8 cellular contexts compared by ENCODE assay signal in genomic region chr1:165826565-165826964, GRCh38. TPM values are rescaled to one million over a fixed set of nuclear protein-coding genes. Genes with fewer than 3 reads are reported as not detected.
DNase-seq lines count a peak whose midpoint lies in the region; ATAC-seq, FAIRE-seq and TF ChIP-seq lines count a peak whose summit lies in the region.

No MANE protein-coding gene starts in this region.

- H3K27ac ChIP-seq in A673 (ENCODE audit: low read depth, low read length, poor library complexity, severe bottlenecking) (no peak overlapping the region), astrocyte (ENCODE audit: low read depth, low read length) (no peak overlapping the region), muscle layer of duodenum (ENCODE audit: low read length) (no peak overlapping the region)

- CTCF ChIA-PET in A673 (lab: Charles Lee): no interaction called here

- POLR2A ChIA-PET in A673 (lab: Charles Lee; ENCODE audit: low non-redundant PET): interaction anchor here (0.6 kb wide), 1 partner anchor 16 kb away, joined by 7 read pairs; no protein-coding TSS in a partner anchor

- H3K9me3 ChIP-seq in A673 (ENCODE audit: low read depth, low read length, poor library complexity, severe bottlenecking) (no peaks in the 10 kb centered on the region), astrocyte (ENCODE audit: insufficient read depth, low read depth, low read length) (no peaks in the 10 kb centered on the region), muscle layer of duodenum (ENCODE audit: control insufficient read depth in 1 of 2, low read length in 2 of 2) (no peaks in the 10 kb centered on the region)

- TF ChIP-seq CTCF in A673 (conservative IDR thresholded peaks at IDR 0.05; ENCODE audit: low read depth, low read length) (no peak), HFFc6 (IDR thresholded peaks at IDR 0.05) (no peak), astrocyte (IDR thresholded peaks at IDR 0.05; ENCODE audit: insufficient read depth, low read depth, low read length) (no peak)

- H2AFZ ChIP-seq in astrocyte (ENCODE audit: low read depth, low read length): peak overlapping the region; percentile 63

- no peak for ATAC-seq in HG02981 (IDR thresholded peaks at IDR 0.05; ENCODE audit: unreplicated experiment)

- peaks cover 20% of the 10 kb centered on the region for H4K20me1 ChIP-seq in astrocyte (ENCODE audit: insufficient read depth, low read length)

- intact Hi-C loops in A673 (cut with micrococcal nuclease; ENCODE audit: unreplicated experiment): loop anchor here (5.0 to 10.0 kb wide), 4 partner anchors 59 to 1888 kb away; partner anchors contain the start of genes ALDH9A1 and TMCO1

- H3K9ac ChIP-seq in astrocyte (ENCODE audit: low read length): peak overlapping the region; percentile 90

- H3K27ac Mint-ChIP-seq in HFFc6: peak overlapping the region; percentile 82
- H3K27ac Mint-ChIP-seq in astrocyte (ENCODE audit: unreplicated experiment): no peak overlapping the region

- peak overlapping the region; percentile 87 for H3K4me3 Mint-ChIP-seq in HFFc6
- H3K4me3 Mint-ChIP-seq in astrocyte (ENCODE audit: unreplicated experiment): peak overlapping the region; percentile 88

- H3K36me3 ChIP-seq in A673 (ENCODE audit: insufficient read depth, low read length, poor library complexity, severe bottlenecking) (no peaks in the 10 kb centered on the region), astrocyte (ENCODE audit: insufficient read depth, low read length) (no peaks in the 10 kb centered on the region), muscle layer of duodenum (ENCODE audit: control insufficient read depth in 1 of 2, insufficient read depth in 2 of 2, low read length in 2 of 2) (no peaks in the 10 kb centered on the region)

- H3K9me3 Mint-ChIP-seq in HFFc6: no peaks in the 10 kb centered on the region
- H3K9me3 Mint-ChIP-seq in astrocyte (ENCODE audit: unreplicated experiment): no peaks in the 10 kb centered on the region

- H3K27me3 ChIP-seq in A673 (replicated peaks; ENCODE audit: insufficient read depth, low read depth, low read length, poor library complexity) (no peaks in the 10 kb centered on the region), astrocyte (ENCODE audit: insufficient read depth, low read length) (no peaks in the 10 kb centered on the region), muscle layer of duodenum (ENCODE audit: low read depth, low read length) (no peaks in the 10 kb centered on the region)

- peak overlapping the region; percentile 91 for H3K4me2 ChIP-seq in astrocyte (ENCODE audit: low read length)

- H3K4me1 Mint-ChIP-seq in HFFc6 (ENCODE audit: low read depth): peaks cover 18% of the 10 kb centered on the region
- H3K4me1 Mint-ChIP-seq in astrocyte (ENCODE audit: low read depth, unreplicated experiment): peaks cover 5% of the 10 kb centered on the region

- DNase-seq in A673 (ENCODE audit: low spot score): no peak
- peak; percentile 22 for DNase-seq in HFFc6
- DNase-seq in astrocyte (ENCODE audit: low read depth): no peak
- DNase-seq in GOT3 (lab: John Stamatoyannopoulos, UW): no peak
- no peak for DNase-seq in NK-92 treated with Interleukin-12 subunit alpha and Interleukin-12 subunit beta, amount 100 ng/mL, for 24 hours (lab: John Stamatoyannopoulos, UW)
- DNase-seq in GF-D8 (lab: John Stamatoyannopoulos, UW): no peak

- peaks cover 1% of the 10 kb centered on the region for H3K27me3 Mint-ChIP-seq in HFFc6 (ENCODE audit: insufficient read depth)
- no peaks in the 10 kb centered on the region for H3K27me3 Mint-ChIP-seq in astrocyte (ENCODE audit: low read depth, unreplicated experiment)

- BruUV-seq in A673 (replicated peaks; lab: Mats Ljungman, UMichigan): TSS peak; percentile 38

- H3K36me3 Mint-ChIP-seq in HFFc6 (ENCODE audit: low read depth): peaks cover 4% of the 10 kb centered on the region; the same call in 1 of the 2 replicates
- peaks cover 2% of the 10 kb centered on the region for H3K36me3 Mint-ChIP-seq in astrocyte (ENCODE audit: low read depth, unreplicated experiment)

- peak overlapping the region; percentile 86 for H3K4me3 ChIP-seq in A673 (ENCODE audit: low read depth, low read length, poor library complexity, severe bottlenecking)
- H3K4me3 ChIP-seq in astrocyte (ENCODE audit: insufficient read depth, low read depth, low read length): peak overlapping the region; percentile 86
- H3K4me3 ChIP-seq in muscle layer of duodenum (ENCODE audit: low read depth in 1 of 2, low read length in 2 of 2): peak overlapping the region; percentile 52 to 90

- H3K4me1 ChIP-seq in A673 (ENCODE audit: insufficient read depth, low read length, poor library complexity, severe bottlenecking) (peaks cover 9% of the 10 kb centered on the region), astrocyte (ENCODE audit: insufficient read depth, low read length) (peaks cover 11% of the 10 kb centered on the region), muscle layer of duodenum (ENCODE audit: control insufficient read depth in 1 of 2, insufficient read depth in 2 of 2, low read length in 2 of 2) (peaks cover 0 to 9% of the 10 kb centered on the region in 2 donors)

- FAIRE-seq in astrocyte (lab: Jason Lieb, UNC): no peak

- peaks cover 36% of the 10 kb centered on the region for H3K79me2 ChIP-seq in astrocyte (ENCODE audit: insufficient read depth, low read length)

RNA-seq across cellular contexts. Expression of gene UCK2, which starts 0.8 kb away (rescaled TPM):
- total RNA-seq in A673 (2021) (78.7 and 84.2 TPM in 2 replicates), astrocyte (111 TPM in 2 replicates)
- total RNA-seq in HFFc6 (2021; fragmentation: NEBNext Ultra II Directional; extraction: Animal tissue kit (Norgen Biotek cat#: 25700)): 10 to 100 TPM; 42.5 to 60.0 (median 52.1) TPM

RNA-seq across cellular contexts. Expression of gene TMCO1, which starts 57.9 kb away (rescaled TPM):
- total RNA-seq in A673 (2021) (95.7 and 116 TPM in 2 replicates), astrocyte (131 and 135 TPM in 2 replicates)
- 100 to 1,000 TPM; 134 to 165 (median 137) TPM for total RNA-seq in HFFc6 (2021; fragmentation: NEBNext Ultra II Directional; extraction: Animal tissue kit (Norgen Biotek cat#: 25700))
